In the genomic region with DNA sequence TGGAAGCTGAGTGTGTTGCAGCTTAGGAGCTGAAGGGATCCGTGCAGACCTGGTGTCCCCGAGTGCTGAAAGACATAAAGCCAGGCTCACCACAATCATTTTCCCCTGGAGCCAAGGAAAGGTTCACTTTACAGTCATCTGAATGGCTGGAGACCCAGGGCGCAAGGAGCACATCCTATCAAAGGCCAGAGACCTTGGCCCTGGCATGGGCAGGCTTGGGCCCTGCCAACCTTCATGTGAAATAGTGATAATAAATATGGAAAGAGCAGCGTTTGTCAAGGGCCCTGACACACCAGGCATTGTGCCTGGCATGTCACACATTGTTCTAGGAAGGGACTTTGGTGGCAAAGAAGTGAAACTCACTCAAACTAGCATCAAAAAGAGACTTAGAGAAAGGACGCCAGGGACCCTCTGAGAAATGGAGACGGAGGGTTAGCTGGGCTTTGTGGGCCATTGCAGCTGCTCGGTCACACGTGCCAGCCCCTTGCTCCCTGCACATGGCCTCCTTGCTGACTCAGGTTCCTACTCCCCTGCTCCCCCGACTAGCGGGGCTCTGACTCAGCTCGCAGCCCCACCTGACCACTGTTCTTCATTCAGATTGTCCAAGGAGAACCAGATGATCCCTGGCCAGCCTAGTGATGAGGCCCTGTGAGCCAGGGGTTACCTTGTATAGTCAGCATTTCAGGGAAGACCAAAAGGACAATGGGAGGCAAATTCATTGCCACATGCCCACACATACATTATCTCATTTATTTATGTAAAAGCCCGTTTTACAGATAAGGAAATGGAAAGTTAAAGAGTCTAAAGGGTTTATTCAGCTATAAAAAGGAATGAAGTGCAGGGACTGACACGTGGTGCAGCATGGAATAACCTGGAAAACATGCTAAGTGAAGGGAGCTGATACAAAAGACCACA, we compare ENCODE assay signal across 16 cellular contexts.
DNase-seq lines count a peak whose midpoint lies in the region; ATAC-seq and TF ChIP-seq lines count a peak whose summit lies in the region.
"Had no signal": no experiment of that assay in that cellular context is flagged by ENCODE, and none has a peak within 500 bp of the region (broad histone marks: within the 10 kb centered on the region; RNA-seq: fewer than 3 reads in every experiment).

No MANE protein-coding gene starts in this region.

- H3K27me3 Mint-ChIP-seq in natural killer cell treated with Interleukin-12 subunit alpha and Interleukin-12 subunit beta and Interleukin-15 and Interleukin-18, amount 100 ng/mL, for 72 hours: no peaks in the 10 kb centered on the region
- H3K27me3 Mint-ChIP-seq in natural killer cell (ENCODE audit: low read depth in 2 of 2): no peaks in the 10 kb centered on the region
- H3K27me3 Mint-ChIP-seq in GM23338 (ENCODE audit: insufficient read depth, low read depth, poor library complexity): peaks cover 1% of the 10 kb centered on the region
- H3K27me3 Mint-ChIP-seq: activated CD8-positive, alpha-beta memory T cell treated with anti-CD3 and anti-CD28 coated beads, Interleukin-2, amount 10 ng/mL, durations not matched to agents 7 days and 5 days; activated naive CD4-positive, alpha-beta T cell treated with anti-CD3 and anti-CD28 coated beads, Interleukin-2, amount 50 U/mL, for 24 hours had no signal

- H2AFZ ChIP-seq in GM23338: no peak overlapping the region

- peak; percentile 50 for DNase-seq in natural killer cell treated with Interleukin-12 subunit alpha and Interleukin-12 subunit beta and Interleukin-15 and Interleukin-18, amount 100 ng/mL, for 72 hours (ENCODE audit: low spot score)
- DNase-seq in natural killer cell (no peak), adipocyte (ENCODE audit: low read depth) (no peak), epidermal melanocyte (ENCODE audit: insufficient read length, low spot score) (no peak), GM23338 (ENCODE audit: low spot score) (no peak), Kasumi-1 (lab: John Stamatoyannopoulos, UW) (no peak)
- DNase-seq: activated CD8-positive, alpha-beta memory T cell treated with anti-CD3 and anti-CD28 coated beads, Interleukin-2, amount 10 ng/mL, durations not matched to agents 7 days and 5 days; DMS79 treated with DMSO at 0.1 percent for 48 hours; hypothalamus; lower lobe of right lung; SJCRH30; substantia nigra had no signal

- peak overlapping the region; percentile 25 for H3K9ac ChIP-seq in adipocyte (ENCODE audit: low read length)

- no peak overlapping the region for H3K4me2 ChIP-seq in GM23338
- H3K4me2 ChIP-seq: smooth muscle cell had no signal

- no peaks in the 10 kb centered on the region for H3K9me2 ChIP-seq in GM23338 (ENCODE audit: insufficient read depth)

- H3F3A ChIP-seq in GM23338 (replicated peaks; ENCODE audit: low read depth): no peaks in the 10 kb centered on the region

- ATAC-seq in natural killer cell treated with Interleukin-12 subunit alpha and Interleukin-12 subunit beta and Interleukin-15 and Interleukin-18, amount 100 ng/mL, for 72 hours: no peak
- ATAC-seq in natural killer cell: no peak
- ATAC-seq in GM23338: no peak
- ATAC-seq in HG02610 (IDR thresholded peaks at IDR 0.05; ENCODE audit: unreplicated experiment): no peak
- ATAC-seq: activated CD8-positive, alpha-beta memory T cell treated with anti-CD3 and anti-CD28 coated beads, Interleukin-2, amount 10 ng/mL, durations not matched to agents 7 days and 5 days; lower lobe of right lung had no signal

- H3K4me1 ChIP-seq in adipocyte (ENCODE audit: control insufficient read depth, insufficient read depth, low read length): peaks cover 52% of the 10 kb centered on the region
- peaks cover 12 to 16% of the 10 kb centered on the region in 2 donors for H3K4me1 ChIP-seq in muscle layer of duodenum (ENCODE audit: control insufficient read depth in 1 of 2, insufficient read depth in 2 of 2, low read length in 2 of 2)
- no peaks in the 10 kb centered on the region for H3K4me1 ChIP-seq in GM23338 (ENCODE audit: insufficient read depth)
- H3K4me1 ChIP-seq: SJCRH30 had no signal

- H3K27me3 ChIP-seq in adipocyte (replicated peaks; ENCODE audit: control insufficient read depth, insufficient read depth, low read length): no peaks in the 10 kb centered on the region
- no peaks in the 10 kb centered on the region for H3K27me3 ChIP-seq in muscle layer of duodenum (ENCODE audit: low read depth, low read length)
- no peaks in the 10 kb centered on the region for H3K27me3 ChIP-seq in GM23338 (ENCODE audit: insufficient read depth)
- H3K27me3 ChIP-seq: SJCRH30 had no signal

- no peaks in the 10 kb centered on the region for H3K9me3 Mint-ChIP-seq in natural killer cell treated with Interleukin-12 subunit alpha and Interleukin-12 subunit beta and Interleukin-15 and Interleukin-18, amount 100 ng/mL, for 72 hours
- H3K9me3 Mint-ChIP-seq in natural killer cell: peaks cover 0 to 2% of the 10 kb centered on the region in 2 donors
- H3K9me3 Mint-ChIP-seq in GM23338: peaks cover 3% of the 10 kb centered on the region; the same call in 1 of the 3 replicates
- H3K9me3 Mint-ChIP-seq: activated naive CD4-positive, alpha-beta T cell treated with anti-CD3 and anti-CD28 coated beads, Interleukin-2, amount 50 U/mL, for 24 hours had no signal

- H3K36me3 ChIP-seq in adipocyte (ENCODE audit: control insufficient read depth, insufficient read depth, low read length, severe bottlenecking) (peaks cover 5% of the 10 kb centered on the region), muscle layer of duodenum (ENCODE audit: control insufficient read depth in 1 of 2, insufficient read depth in 2 of 2, low read length in 2 of 2) (peaks cover 6 to 18% of the 10 kb centered on the region in 2 donors), GM23338 (ENCODE audit: insufficient read depth) (no peaks in the 10 kb centered on the region)
- H3K36me3 ChIP-seq: SJCRH30 had no signal

- peak overlapping the region; percentile 95 to 99 for H3K27ac Mint-ChIP-seq in natural killer cell treated with Interleukin-12 subunit alpha and Interleukin-12 subunit beta and Interleukin-15 and Interleukin-18, amount 100 ng/mL, for 72 hours
- H3K27ac Mint-ChIP-seq in natural killer cell (peak overlapping the region in 1 of 2 donors; percentile 96), GM23338 (no peak overlapping the region)
- H3K27ac Mint-ChIP-seq: activated CD8-positive, alpha-beta memory T cell treated with anti-CD3 and anti-CD28 coated beads, Interleukin-2, amount 10 ng/mL, durations not matched to agents 7 days and 5 days had no signal

- H3K36me3 Mint-ChIP-seq in natural killer cell treated with Interleukin-12 subunit alpha and Interleukin-12 subunit beta and Interleukin-15 and Interleukin-18, amount 100 ng/mL, for 72 hours: peaks cover 10% of the 10 kb centered on the region
- no peaks in the 10 kb centered on the region for H3K36me3 Mint-ChIP-seq in natural killer cell
- H3K36me3 Mint-ChIP-seq in GM23338 (ENCODE audit: low read depth): no peaks in the 10 kb centered on the region
- H3K36me3 Mint-ChIP-seq: activated naive CD4-positive, alpha-beta T cell treated with anti-CD3 and anti-CD28 coated beads, Interleukin-2, amount 50 U/mL, for 24 hours had no signal

- H3K9me3 ChIP-seq in adipocyte (ENCODE audit: control insufficient read depth, low read length) (peaks cover 6% of the 10 kb centered on the region), muscle layer of duodenum (ENCODE audit: control insufficient read depth in 1 of 2, low read length in 2 of 2) (peaks cover 0 to 6% of the 10 kb centered on the region in 2 donors)
- H3K9me3 ChIP-seq: SJCRH30 had no signal

- H3K4me3 ChIP-seq in adipocyte (ENCODE audit: low read length) (no peak overlapping the region), muscle layer of duodenum (ENCODE audit: low read depth in 1 of 2, low read length in 2 of 2) (no peak overlapping the region), GM23338 (no peak overlapping the region)
- H3K4me3 ChIP-seq: lower lobe of right lung, SJCRH30, smooth muscle cell had no signal

- intact Hi-C loops in natural killer cell (cut with micrococcal nuclease): no loop called here

- no peaks in the 10 kb centered on the region for H4K20me1 ChIP-seq in GM23338 (replicated peaks; ENCODE audit: insufficient read depth)

- H3K4me1 Mint-ChIP-seq in natural killer cell treated with Interleukin-12 subunit alpha and Interleukin-12 subunit beta and Interleukin-15 and Interleukin-18, amount 100 ng/mL, for 72 hours (ENCODE audit: low read depth in 2 of 2): peaks cover 39 to 45% of the 10 kb centered on the region in 2 donors
- H3K4me1 Mint-ChIP-seq in natural killer cell: peaks cover 23 to 45% of the 10 kb centered on the region in 2 donors
- H3K4me1 Mint-ChIP-seq in GM23338: no peaks in the 10 kb centered on the region

- TF ChIP-seq CTCF in natural killer cell (IDR thresholded peaks at IDR 0.05) (no peak), GM23338 (conservative IDR thresholded peaks at IDR 0.05; ENCODE audit: low read depth in 2 of 2) (no peak)

- H3K4me3 Mint-ChIP-seq in natural killer cell treated with Interleukin-12 subunit alpha and Interleukin-12 subunit beta and Interleukin-15 and Interleukin-18, amount 100 ng/mL, for 72 hours: peak overlapping the region; percentile 52
- no peak overlapping the region for H3K4me3 Mint-ChIP-seq in natural killer cell
- no peak overlapping the region for H3K4me3 Mint-ChIP-seq in GM23338
- H3K4me3 Mint-ChIP-seq: activated CD8-positive, alpha-beta memory T cell treated with anti-CD3 and anti-CD28 coated beads, Interleukin-2, amount 10 ng/mL, durations not matched to agents 7 days and 5 days; activated naive CD4-positive, alpha-beta T cell treated with anti-CD3 and anti-CD28 coated beads, Interleukin-2, amount 50 U/mL, for 24 hours had no signal

- no peaks in the 10 kb centered on the region for H3K79me2 ChIP-seq in GM23338 (replicated peaks; ENCODE audit: insufficient read depth)

- H3K27ac ChIP-seq in muscle layer of duodenum (ENCODE audit: low read length) (peak overlapping the region; percentile 16), GM23338 (ENCODE audit: low read depth) (no peak overlapping the region)
- H3K27ac ChIP-seq: lower lobe of right lung, SJCRH30 had no signal

TF ChIP-seq in GM23338, 12 proteins besides CTCF, POLR2A, EP300 and RAD21:
- no peak for TF ChIP-seq EZH2 (IDR thresholded peaks at IDR 0.05; ENCODE audit: low read depth, unreplicated experiment)
